Comparison of ENCODE assay signal across 9 cellular contexts in genomic region chr20:57710841-57711240, GRCh38. TPM values are rescaled to one million over a fixed set of nuclear protein-coding genes. Genes with fewer than 3 reads are reported as not detected.
A peak's percentile ranks its signal among the peaks of the same experiment; 100 is the strongest.
DNase-seq lines count a peak whose midpoint lies in the region; ATAC-seq, FAIRE-seq and TF ChIP-seq lines count a peak whose summit lies in the region.
"Had no signal": no experiment of that assay in that cellular context is flagged by ENCODE, and none has a peak within 500 bp of the region (broad histone marks: within the 10 kb centered on the region; RNA-seq: fewer than 3 reads in every experiment).

No MANE protein-coding gene starts in this region.

- H3K4me3 ChIP-seq in body of pancreas (peak overlapping the region in 1 of 2 donors; percentile 29), mononuclear cell (ENCODE audit: low read length) (peak overlapping the region; percentile 61), upper lobe of right lung (peak overlapping the region; percentile 95)

- no peak for ATAC-seq in activated naive CD4-positive, alpha-beta T cell treated with anti-CD3 and anti-CD28 coated beads, Interleukin-2, amount 50 U/mL, for 72 hours
- no peak for ATAC-seq in body of pancreas
- peak; percentile 2 for ATAC-seq in upper lobe of right lung
- no peak for ATAC-seq in GM21825 (IDR thresholded peaks at IDR 0.05; ENCODE audit: unreplicated experiment)
- no peak for ATAC-seq in GM19467 (IDR thresholded peaks at IDR 0.05; ENCODE audit: unreplicated experiment)

- peak overlapping the region; percentile 82 to 93 (median 89) for H3K27ac ChIP-seq in body of pancreas
- H3K27ac ChIP-seq in upper lobe of right lung: peak overlapping the region; percentile 96

- intact Hi-C loops in body of pancreas (cut with DNase I): no loop called here
- intact Hi-C loops in upper lobe of right lung (cut with DNase I): no loop called here

- TF ChIP-seq CTCF in body of pancreas (IDR thresholded peaks at IDR 0.05): no peak
- TF ChIP-seq CTCF in upper lobe of right lung (IDR thresholded peaks at IDR 0.05): no peak

- H3K27ac Mint-ChIP-seq in activated naive CD4-positive, alpha-beta T cell treated with anti-CD3 and anti-CD28 coated beads, Interleukin-2, amount 50 U/mL, for 24 hours: no peak overlapping the region
- H3K27ac Mint-ChIP-seq in activated naive CD4-positive, alpha-beta T cell treated with anti-CD3 and anti-CD28 coated beads, Interleukin-2, amount 50 U/mL, for 72 hours: peak overlapping the region in 1 of 2 donors; percentile 81

- peaks cover 36% of the 10 kb centered on the region for H3K4me1 ChIP-seq in body of pancreas
- H3K4me1 ChIP-seq in mononuclear cell (ENCODE audit: insufficient read depth, low read length): peaks cover 22% of the 10 kb centered on the region
- H3K4me1 ChIP-seq in upper lobe of right lung: peaks cover 34% of the 10 kb centered on the region

- peaks cover 44% of the 10 kb centered on the region for H3K4me1 Mint-ChIP-seq in activated naive CD4-positive, alpha-beta T cell treated with anti-CD3 and anti-CD28 coated beads, Interleukin-2, amount 50 U/mL, for 24 hours

- no peak for TF ChIP-seq POLR2A in body of pancreas (IDR thresholded peaks at IDR 0.05)
- TF ChIP-seq POLR2A in GM12891 (IDR thresholded peaks at IDR 0.05; ENCODE audit: low read depth, low read length): no peak

- H3K27me3 ChIP-seq in body of pancreas (no peaks in the 10 kb centered on the region), mononuclear cell (ENCODE audit: insufficient read depth, low read length) (peaks cover 21% of the 10 kb centered on the region), upper lobe of right lung (no peaks in the 10 kb centered on the region)

- no peak for DNase-seq in activated naive CD4-positive, alpha-beta T cell treated with anti-CD3 and anti-CD28 coated beads, Interleukin-2, amount 50 U/mL, for 72 hours (ENCODE audit: low spot score in 2 of 2)
- DNase-seq in body of pancreas: peak in 2 of 4 donors; percentile 22 to 33
- no peak for DNase-seq in upper lobe of right lung
- DNase-seq in GM12891 (ENCODE audit: insufficient read length, low spot score): no peak
- DNase-seq: DND-41 had no signal

- no peaks in the 10 kb centered on the region for H3K27me3 Mint-ChIP-seq in activated naive CD4-positive, alpha-beta T cell treated with anti-CD3 and anti-CD28 coated beads, Interleukin-2, amount 50 U/mL, for 24 hours

- WGBS in body of pancreas, 2 donors: 3 to 11% methylated on average over 6 of the region's 6 CpGs

- H3K9me3 ChIP-seq in body of pancreas (no peaks in the 10 kb centered on the region), mononuclear cell (ENCODE audit: low read depth, low read length) (no peaks in the 10 kb centered on the region), upper lobe of right lung (no peaks in the 10 kb centered on the region)

- no peaks in the 10 kb centered on the region for H3K36me3 ChIP-seq in body of pancreas (replicated peaks in 1 of 2; ENCODE audit: insufficient read depth in 1 of 2, low read depth in 2 of 2)
- no peaks in the 10 kb centered on the region for H3K36me3 ChIP-seq in upper lobe of right lung

- H3K9me3 Mint-ChIP-seq in activated naive CD4-positive, alpha-beta T cell treated with anti-CD3 and anti-CD28 coated beads, Interleukin-2, amount 50 U/mL, for 24 hours: no peaks in the 10 kb centered on the region
- H3K9me3 Mint-ChIP-seq in activated naive CD4-positive, alpha-beta T cell treated with anti-CD3 and anti-CD28 coated beads, Interleukin-2, amount 50 U/mL, for 72 hours: no peaks in the 10 kb centered on the region

- no peak for FAIRE-seq in GM12891 (lab: Jason Lieb, UNC)

- H3K36me3 Mint-ChIP-seq in activated naive CD4-positive, alpha-beta T cell treated with anti-CD3 and anti-CD28 coated beads, Interleukin-2, amount 50 U/mL, for 24 hours: no peaks in the 10 kb centered on the region
- H3K36me3 Mint-ChIP-seq in activated naive CD4-positive, alpha-beta T cell treated with anti-CD3 and anti-CD28 coated beads, Interleukin-2, amount 50 U/mL, for 72 hours: peaks cover 5% of the 10 kb centered on the region in 2 donors

- H3K4me3 Mint-ChIP-seq in activated naive CD4-positive, alpha-beta T cell treated with anti-CD3 and anti-CD28 coated beads, Interleukin-2, amount 50 U/mL, for 24 hours: peak overlapping the region; percentile 91

TF ChIP-seq in GM12891, 5 proteins besides CTCF, POLR2A, EP300 and RAD21:
- no peak for TF ChIP-seq SPI1 (IDR thresholded peaks at IDR 0.05; ENCODE audit: low read depth, low read length)
- TF ChIP-seq POU2F2 (IDR thresholded peaks at IDR 0.05; ENCODE audit: low read depth, low read length): no peak
- no peak for TF ChIP-seq POLR2AphosphoS5 (IDR thresholded peaks at IDR 0.05; ENCODE audit: low read depth, low read length)
- TF ChIP-seq PAX5 (IDR thresholded peaks at IDR 0.05; ENCODE audit: insufficient read depth, low read length, severe bottlenecking): no peak
- no peak for TF ChIP-seq TAF1 (IDR thresholded peaks at IDR 0.05; ENCODE audit: low read depth, low read length)

RNA-seq across cellular contexts. Expression of gene PMEPA1, which starts 1.0 kb away (rescaled TPM):
- 1 to 10 TPM; 2.2 to 3.9 TPM for total RNA-seq in activated naive CD4-positive, alpha-beta T cell treated with anti-CD3 and anti-CD28 coated beads, Interleukin-2, amount 50 U/mL, for 72 hours
- total RNA-seq in body of pancreas (10 to 100 TPM; 22.7 to 23.9 TPM), mononuclear cell (1.0 TPM), upper lobe of right lung (49.1 TPM)
- 2.8 TPM for polyA plus RNA-seq in GM12891 (2012; ENCODE audit: low read depth, missing spikeins)

Comparison
In these comparisons a context has a peak if more than half of its experiments do, and no peak if none do; other contexts are left out.
1. RNA of gene PMEPA1, which starts 1.0 kb away (total RNA-seq): 49.1 TPM in upper lobe of right lung (single experiment) and 22.7 to 23.9 TPM in body of pancreas; 2.2 to 3.9 TPM in activated naive CD4-positive, alpha-beta T cell treated with anti-CD3 and anti-CD28 coated beads, Interleukin-2, amount 50 U/mL, for 72 hours and 1.0 TPM in mononuclear cell (single experiment); every median in the first group is over 4 times any median in the second.